Comparison of ENCODE assay signal across 1 cellular context in the genomic region with DNA sequence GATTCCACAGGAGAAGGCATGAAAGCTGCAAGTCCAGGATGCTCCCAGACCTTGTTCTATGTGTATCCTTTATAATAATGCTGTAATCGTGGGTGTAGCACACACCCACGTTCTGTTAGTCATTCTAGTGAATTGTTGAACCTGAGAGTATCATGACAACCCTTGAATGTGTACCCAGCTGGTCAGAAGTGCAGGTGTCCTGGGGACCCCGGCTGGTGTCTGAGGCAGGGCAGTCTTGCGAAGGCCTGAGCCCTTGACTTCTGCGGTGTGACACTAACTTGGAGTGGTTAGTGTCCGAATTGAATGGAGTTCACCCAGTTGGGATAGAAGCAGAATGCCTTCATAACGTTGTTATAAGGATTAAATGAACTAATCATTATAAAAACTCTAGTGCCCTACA.
TF ChIP-seq lines count a peak whose summit lies in the region.

No MANE protein-coding gene starts in this region.

TF ChIP-seq in HEK293, 187 proteins besides CTCF, POLR2A, EP300 and RAD21:
- TF ChIP-seq EGR2 (tag by site-specific recombination; IDR thresholded peaks at IDR 0.05; ENCODE audit: low read depth), result peak; percentile 46; the same call in 1 of the 2 replicates
- no peak for TF ChIP-seq ZNF121 (tag by site-specific recombination; IDR thresholded peaks at IDR 0.05)
- TF ChIP-seq ZFHX2 (tag by site-specific recombination; conservative IDR thresholded peaks at IDR 0.05), result peak; percentile 40
- no peak for TF ChIP-seq KLF7 (tag by site-specific recombination; IDR thresholded peaks at IDR 0.05; ENCODE audit: borderline replicate concordance)
TF ChIP-seq in HEK293: peak in this region for 2.
